Comparison of ENCODE assay signal across 23 cellular contexts in the genomic region with DNA sequence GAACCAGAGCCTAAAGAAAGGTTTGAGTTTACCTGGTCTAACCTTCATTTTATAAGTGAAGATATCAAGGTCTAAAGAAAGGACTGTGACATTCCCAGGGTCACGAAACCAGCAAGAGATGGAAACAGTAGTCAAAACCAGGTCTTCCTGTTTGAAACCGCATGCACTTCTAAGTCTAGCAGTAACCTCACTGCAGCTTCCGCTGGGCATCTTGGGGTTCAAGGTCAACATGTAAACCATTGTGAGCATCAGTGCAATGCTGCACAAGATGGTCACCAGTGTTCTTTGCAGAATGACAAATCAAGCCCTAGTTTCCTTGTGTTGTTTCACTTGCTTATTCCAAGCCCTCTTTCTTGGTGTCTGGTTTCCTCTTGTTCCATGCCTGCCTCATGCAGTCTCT.
"Had no signal": no experiment of that assay in that cellular context is flagged by ENCODE, and none has a peak within 500 bp of the region (broad histone marks: within the 10 kb centered on the region; RNA-seq: fewer than 3 reads in every experiment).

No MANE protein-coding gene starts in this region.

- H3K9ac ChIP-seq: parathyroid adenoma had no signal

- DNase-seq: kidney; left ventricle myocardium inferior; midbrain; mucosa of descending colon; naive thymus-derived CD4-positive, alpha-beta T cell; occipital lobe; right lobe of liver; stimulated activated CD4-positive, alpha-beta T cell treated with anti-CD3 and anti-CD28 coated beads, Interleukin-12 subunit alpha, Interleukin-12 subunit beta, amount 100 ng/mL, for 4 hours; stimulated activated CD4-positive, alpha-beta T cell treated with anti-CD3 and anti-CD28 coated beads, Interleukin-15, amount 100 ng/mL, for 24 hours; stimulated activated CD4-positive, alpha-beta T cell treated with anti-CD3 and anti-CD28 coated beads, Interleukin-2, amount 100 ng/mL, for 24 hours; stimulated activated CD4-positive, alpha-beta T cell treated with anti-CD3 and anti-CD28 coated beads, Interleukin-4, amount 100 ng/mL, for 1 hour; stimulated activated naive B cell treated with anti-CD40 and anti-IgM and Interleukin-4, amounts not matched to agents 10 μg/mL and 1 μg/mL and 100 μg/mL, for 72 hours; stimulated activated naive CD8-positive, alpha-beta T cell treated with anti-CD3 and anti-CD28 coated beads, Interleukin-15, Interleukin-2, amounts not matched to agents 100 U/mL and 50 U/mL, for 24 hours; stomach; testis; thyroid gland; transverse colon; upper lobe of left lung had no signal

- ATAC-seq: mucosa of descending colon; naive thymus-derived CD4-positive, alpha-beta T cell; right lobe of liver; stimulated activated naive B cell treated with anti-CD40 and anti-IgM and Interleukin-4, amounts not matched to agents 10 μg/mL and 1 μg/mL and 100 μg/mL, for 72 hours; stimulated activated naive CD8-positive, alpha-beta T cell treated with anti-CD3 and anti-CD28 coated beads, Interleukin-15, Interleukin-2, amounts not matched to agents 100 U/mL and 50 U/mL, for 24 hours had no signal

- H3K9me3 ChIP-seq: left ventricle myocardium inferior, mucosa of descending colon, right atrium auricular region, right lobe of liver, stomach, testis, thyroid gland, transverse colon, upper lobe of left lung, vagina had no signal

- H3K4me1 ChIP-seq: parathyroid adenoma, right atrium auricular region, right lobe of liver, stomach, testis, thyroid gland, transverse colon, upper lobe of left lung had no signal

- H2AFZ ChIP-seq: parathyroid adenoma had no signal

- H3K36me3 ChIP-seq: left ventricle myocardium inferior, right atrium auricular region, right lobe of liver, stomach, thyroid gland, transverse colon, upper lobe of left lung, vagina had no signal

- H3K79me2 ChIP-seq: parathyroid adenoma had no signal

- H3K4me3 ChIP-seq: left ventricle myocardium inferior, lung, mucosa of descending colon, right atrium auricular region, right lobe of liver, skin epidermis, stomach, testis, thyroid gland, transverse colon, upper lobe of left lung, vagina had no signal

- H3K27me3 ChIP-seq: right atrium auricular region, right lobe of liver, stomach, testis, thyroid gland, transverse colon, upper lobe of left lung, vagina had no signal

- H3K27ac ChIP-seq: left ventricle myocardium inferior, parathyroid adenoma, right atrium auricular region, right lobe of liver, skin epidermis, stomach, testis, thyroid gland, transverse colon, upper lobe of left lung, vagina had no signal
